ENCODE assay signal across 6 cellular contexts in genomic region chr17:79602621-79603020, GRCh38. TPM values are rescaled to one million over a fixed set of nuclear protein-coding genes. Genes with fewer than 3 reads are reported as not detected.
"Had no signal": no experiment of that assay in that cellular context is flagged by ENCODE, and none has a peak within 500 bp of the region (broad histone marks: within the 10 kb centered on the region; RNA-seq: fewer than 3 reads in every experiment).

No MANE protein-coding gene starts in this region.

- H3K9me3 Mint-ChIP-seq: GM23338, H9 had no signal

- ATAC-seq: GM23338, K562 had no signal

- H3K27ac Mint-ChIP-seq: GM23338, H9 had no signal

- H3K4me3 Mint-ChIP-seq: GM23338, H9 had no signal

- DNase-seq: H9, HCEC 1CT, IMR-90 had no signal

RNA-seq across cellular contexts. Expression of gene RBFOX3, which starts 8.2 kb away (rescaled TPM):
- total RNA-seq: HT-29, IMR-90, K562 had no signal
